In genomic region chrX:145213504-145213903, GRCh38 we compare ENCODE assay signal across 2 cellular contexts.
TF ChIP-seq lines count a peak whose summit lies in the region.

No MANE protein-coding gene starts in this region.

TF ChIP-seq in Ishikawa, 13 proteins besides CTCF, POLR2A, EP300 and RAD21:
- no peak for TF ChIP-seq REST (IDR thresholded peaks at IDR 0.05; ENCODE audit: low read depth)
- no peak for TF ChIP-seq MAX (IDR thresholded peaks at IDR 0.05)
- no peak for TF ChIP-seq CEBPB (IDR thresholded peaks at IDR 0.05)
- no peak for TF ChIP-seq TEAD4 (IDR thresholded peaks at IDR 0.05)
- no peak for TF ChIP-seq TCF12 (IDR thresholded peaks at IDR 0.05; ENCODE audit: low read depth)
- no peak for TF ChIP-seq EGR1 (IDR thresholded peaks at IDR 0.05)
- no peak for TF ChIP-seq CREB1 (IDR thresholded peaks at IDR 0.05; ENCODE audit: low read depth)
- no peak for TF ChIP-seq NFIC (IDR thresholded peaks at IDR 0.05)
- TF ChIP-seq YY1 (IDR thresholded peaks at IDR 0.05; ENCODE audit: low read depth), result no peak
- no peak for TF ChIP-seq ZBTB7A (IDR thresholded peaks at IDR 0.05; ENCODE audit: low read depth)
- TF ChIP-seq TAF1 (IDR thresholded peaks at IDR 0.05; ENCODE audit: low read depth), result no peak
- TF ChIP-seq FOXM1 (IDR thresholded peaks at IDR 0.05; ENCODE audit: borderline replicate concordance, low read depth), result no peak
- TF ChIP-seq, protein P1, sequence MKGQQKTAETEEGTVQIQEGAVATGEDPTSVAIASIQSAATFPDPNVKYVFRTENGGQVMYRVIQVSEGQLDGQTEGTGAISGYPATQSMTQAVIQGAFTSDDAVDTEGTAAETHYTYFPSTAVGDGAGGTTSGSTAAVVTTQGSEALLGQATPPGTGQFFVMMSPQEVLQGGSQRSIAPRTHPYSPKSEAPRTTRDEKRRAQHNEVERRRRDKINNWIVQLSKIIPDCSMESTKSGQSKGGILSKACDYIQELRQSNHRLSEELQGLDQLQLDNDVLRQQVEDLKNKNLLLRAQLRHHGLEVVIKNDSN (IDR thresholded peaks at IDR 0.05), result no peak

TF ChIP-seq in K562, 482 proteins besides CTCF, POLR2A, EP300 and RAD21 (continued from another document):
- TF ChIP-seq ZBTB43 (CRISPR knock-in tag; IDR thresholded peaks at IDR 0.05) (no peak), TCF7 (IDR thresholded peaks at IDR 0.05; ENCODE audit: borderline replicate concordance) (no peak), BHLHE40 (IDR thresholded peaks at IDR 0.05; ENCODE audit: low read length) (no peak), RBM14 (IDR thresholded peaks at IDR 0.05; ENCODE audit: borderline replicate concordance, insufficient read depth, low read depth, low read length) (no peak), MAX (CRISPR knock-in tag; IDR thresholded peaks at IDR 0.05) (no peak), ZNF431 (CRISPR knock-in tag; IDR thresholded peaks at IDR 0.05) (no peak), HOXB6 (CRISPR knock-in tag; IDR thresholded peaks at IDR 0.05; ENCODE audit: borderline replicate concordance) (no peak), PYGO2 (tag; IDR thresholded peaks at IDR 0.05) (no peak), DNMT1 (IDR thresholded peaks at IDR 0.05) (no peak), TARDBP (IDR thresholded peaks at IDR 0.05) (no peak), CAMTA2 (CRISPR knock-in tag; conservative IDR thresholded peaks at IDR 0.05) (no peak)
- TF ChIP-seq, protein P2, sequence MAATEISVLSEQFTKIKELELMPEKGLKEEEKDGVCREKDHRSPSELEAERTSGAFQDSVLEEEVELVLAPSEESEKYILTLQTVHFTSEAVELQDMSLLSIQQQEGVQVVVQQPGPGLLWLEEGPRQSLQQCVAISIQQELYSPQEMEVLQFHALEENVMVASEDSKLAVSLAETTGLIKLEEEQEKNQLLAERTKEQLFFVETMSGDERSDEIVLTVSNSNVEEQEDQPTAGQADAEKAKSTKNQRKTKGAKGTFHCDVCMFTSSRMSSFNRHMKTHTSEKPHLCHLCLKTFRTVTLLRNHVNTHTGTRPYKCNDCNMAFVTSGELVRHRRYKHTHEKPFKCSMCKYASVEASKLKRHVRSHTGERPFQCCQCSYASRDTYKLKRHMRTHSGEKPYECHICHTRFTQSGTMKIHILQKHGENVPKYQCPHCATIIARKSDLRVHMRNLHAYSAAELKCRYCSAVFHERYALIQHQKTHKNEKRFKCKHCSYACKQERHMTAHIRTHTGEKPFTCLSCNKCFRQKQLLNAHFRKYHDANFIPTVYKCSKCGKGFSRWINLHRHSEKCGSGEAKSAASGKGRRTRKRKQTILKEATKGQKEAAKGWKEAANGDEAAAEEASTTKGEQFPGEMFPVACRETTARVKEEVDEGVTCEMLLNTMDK (IDR thresholded peaks at IDR 0.05; ENCODE audit: borderline replicate concordance, insufficient read depth, low read depth, low read length, poor library complexity, severe bottlenecking), result no peak
